ENCODE assay signal across 8 cellular contexts in the genomic region with DNA sequence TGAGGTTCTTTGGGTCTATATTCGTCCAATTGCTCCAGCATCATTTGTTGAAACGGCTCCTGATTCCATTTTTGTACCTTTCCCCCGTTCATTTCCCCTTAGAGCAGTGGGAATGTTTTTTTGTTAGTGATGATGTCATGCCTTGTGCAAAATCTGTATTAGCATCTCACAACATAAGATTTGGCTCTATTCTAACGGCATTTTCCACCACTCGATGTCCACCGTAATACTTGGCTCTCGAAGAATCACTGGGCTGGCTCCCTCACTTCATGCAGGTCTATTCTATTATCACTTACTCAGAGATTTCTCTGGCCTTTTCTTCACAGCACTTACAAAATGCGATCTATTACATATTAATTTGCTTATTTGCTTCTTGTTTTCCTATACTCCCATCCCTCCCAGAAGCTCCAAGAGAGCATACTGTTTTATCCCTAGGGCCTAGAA. TPM values are rescaled to one million over a fixed set of nuclear protein-coding genes. Genes with fewer than 3 reads are reported as not detected.
A peak's percentile ranks its signal among the peaks of the same experiment; 100 is the strongest.
DNase-seq lines count a peak whose midpoint lies in the region; ATAC-seq and TF ChIP-seq lines count a peak whose summit lies in the region.

No MANE protein-coding gene starts in this region.

- peak overlapping the region; percentile 83 for H3K4me2 ChIP-seq in osteoblast (ENCODE audit: insufficient read depth, low read length)

- peaks cover 8% of the 10 kb centered on the region for H4K20me1 ChIP-seq in osteoblast (ENCODE audit: insufficient read depth, low read length)

- H3K27ac ChIP-seq in ectodermal cell (ENCODE audit: insufficient read depth, low read depth, low read length, poor library complexity, severe bottlenecking): peak overlapping the region; percentile 79
- H3K27ac ChIP-seq in osteoblast (ENCODE audit: low read depth, low read length): peak overlapping the region; percentile 93

- DNase-seq in M059J (ENCODE audit: low read depth) (peak; percentile 33), osteoblast (ENCODE audit: insufficient read length, low spot score, missing footprints) (peak; percentile 62), NCI-H1930 (lab: John Stamatoyannopoulos, UW) (no peak), GM13977 (ENCODE audit: low spot score) (no peak)
- no peak for DNase-seq in activated CD4-positive, alpha-beta T cell treated with anti-CD3 and anti-CD28 coated beads, Interleukin-2, amount 50 U/mL, for 1 hour

- TF ChIP-seq CTCF in osteoblast (IDR thresholded peaks at IDR 0.05; ENCODE audit: extremely low read depth, low read depth, low read length) (no peak), GM13977 (IDR thresholded peaks at IDR 0.05; ENCODE audit: extremely low read depth, insufficient read depth, missing control alignments) (no peak)

- H3K4me1 ChIP-seq in ectodermal cell (ENCODE audit: control insufficient read depth, insufficient read depth, low read length) (peaks cover 3% of the 10 kb centered on the region), osteoblast (ENCODE audit: insufficient read depth, low read length) (peaks cover 15% of the 10 kb centered on the region)

- in situ Hi-C loops in GM13977 (cut with MboI; ENCODE audit: low pct_unique_long_range_greater_than_20kb, low sequenced_read_pairs, unreplicated experiment): loop anchor here (10.0 kb wide), 1 partner anchor 148 kb away; no protein-coding TSS in a partner anchor

- H3K9me3 ChIP-seq in ectodermal cell (ENCODE audit: control insufficient read depth, low read length) (no peaks in the 10 kb centered on the region), osteoblast (ENCODE audit: low read depth, low read length) (no peaks in the 10 kb centered on the region)

- 75 to 76% methylated on average over 5 to 8 of the region's 8 CpGs for WGBS in ectodermal cell, 2 experiments

- H3K4me3 ChIP-seq in ectodermal cell (ENCODE audit: insufficient read depth, low read depth, low read length): peak overlapping the region; percentile 79
- peak overlapping the region; percentile 83 for H3K4me3 ChIP-seq in osteoblast (ENCODE audit: insufficient read depth, low read length)

- peaks cover 44% of the 10 kb centered on the region for H3K79me2 ChIP-seq in osteoblast (ENCODE audit: insufficient read depth, low read length)

- no peaks in the 10 kb centered on the region for H3K36me3 ChIP-seq in ectodermal cell (ENCODE audit: control insufficient read depth, insufficient read depth, low read length)
- H3K36me3 ChIP-seq in osteoblast (ENCODE audit: insufficient read depth, low read length): peaks cover 24% of the 10 kb centered on the region

- peak; percentile 1 for ATAC-seq in GM19324 (IDR thresholded peaks at IDR 0.05; ENCODE audit: low FRiP score, unreplicated experiment)
- no peak for ATAC-seq in HG03457 (IDR thresholded peaks at IDR 0.05; ENCODE audit: unreplicated experiment)

- no peaks in the 10 kb centered on the region for H3K27me3 ChIP-seq in ectodermal cell (ENCODE audit: control insufficient read depth, insufficient read depth, low read length, poor library complexity, severe bottlenecking)
- no peaks in the 10 kb centered on the region for H3K27me3 ChIP-seq in osteoblast (ENCODE audit: insufficient read depth, low read length)

- H2AFZ ChIP-seq in osteoblast (ENCODE audit: low read length): peak overlapping the region; percentile 95

RNA-seq across cellular contexts. Expression of a gene that starts 0.6 kb away (rescaled TPM):
- total RNA-seq in M059J (2014; rRNA removed; shearing (Covaris generic)): 171 and 178 TPM in 2 replicates
- 158 TPM for polyA plus RNA-seq in ectodermal cell (2013, experiment 1 of 4)
- polyA plus RNA-seq in ectodermal cell (2013, experiment 2 of 4): 117 TPM
- 95.7 TPM for polyA plus RNA-seq in ectodermal cell (2013, experiment 3 of 4)
- polyA plus RNA-seq in ectodermal cell (2013, experiment 4 of 4): 98.6 TPM
- 53.6 and 58.6 TPM in 2 replicates for total RNA-seq in osteoblast

RNA-seq across cellular contexts. Expression of a gene that starts 13.4 kb away (rescaled TPM):
- total RNA-seq in M059J (2014; rRNA removed; shearing (Covaris generic)): 491 and 573 TPM in 2 replicates
- polyA plus RNA-seq in ectodermal cell (2013, experiment 1 of 4): 472 TPM
- polyA plus RNA-seq in ectodermal cell (2013, experiment 2 of 4): 435 TPM
- polyA plus RNA-seq in ectodermal cell (2013, experiment 3 of 4): 375 TPM
- polyA plus RNA-seq in ectodermal cell (2013, experiment 4 of 4): 396 TPM
- 512 and 524 TPM in 2 replicates for total RNA-seq in osteoblast

RNA-seq across cellular contexts. Expression of a gene that starts 32.1 kb away (rescaled TPM):
- 29.9 and 43.9 TPM in 2 replicates for total RNA-seq in M059J (2014; rRNA removed; shearing (Covaris generic))
- 82.7 TPM for polyA plus RNA-seq in ectodermal cell (2013, experiment 1 of 4)
- polyA plus RNA-seq in ectodermal cell (2013, experiment 2 of 4): 87.8 TPM
- 75.0 TPM for polyA plus RNA-seq in ectodermal cell (2013, experiment 3 of 4)
- polyA plus RNA-seq in ectodermal cell (2013, experiment 4 of 4): 98.5 TPM
- 175 and 192 TPM in 2 replicates for total RNA-seq in osteoblast

Comparison
In these comparisons a context has a peak if more than half of its experiments do, and no peak if none do; other contexts are left out.
1. DNase-seq: peak in M059J (single experiment) and osteoblast (single experiment); none in NCI-H1930 (0 of 2), GM13977 (single experiment) and activated CD4-positive, alpha-beta T cell treated with anti-CD3 and anti-CD28 coated beads, Interleukin-2, amount 50 U/mL, for 1 hour (single experiment).